16 cellular contexts compared by ENCODE assay signal in the genomic region with DNA sequence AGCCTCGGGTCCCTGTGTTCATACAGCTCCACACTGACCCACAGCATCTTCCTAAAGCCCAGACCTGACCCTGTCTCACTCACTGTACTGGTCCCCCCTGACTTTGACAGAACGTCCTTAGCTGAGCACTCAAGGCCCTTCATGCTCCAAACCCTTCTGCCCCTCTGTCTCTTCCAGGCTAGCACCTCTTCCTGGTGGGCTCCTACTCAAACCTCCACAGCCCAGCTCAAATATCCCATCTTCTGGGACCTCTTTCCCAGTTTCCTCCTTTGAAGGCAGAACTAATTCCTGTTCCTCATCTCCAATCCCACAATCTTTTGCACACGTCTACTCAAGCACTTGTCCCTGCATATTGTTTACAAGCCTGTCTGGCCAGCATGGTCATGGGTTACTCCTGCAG. TPM values are rescaled to one million over a fixed set of nuclear protein-coding genes. Genes with fewer than 3 reads are reported as not detected.
A peak's percentile ranks its signal among the peaks of the same experiment; 100 is the strongest.
DNase-seq lines count a peak whose midpoint lies in the region; TF ChIP-seq lines count a peak whose summit lies in the region.
"Had no signal": no experiment of that assay in that cellular context is flagged by ENCODE, and none has a peak within 500 bp of the region (broad histone marks: within the 10 kb centered on the region; RNA-seq: fewer than 3 reads in every experiment).

No MANE protein-coding gene starts in this region.

- no peaks in the 10 kb centered on the region for H3K9me3 ChIP-seq in BE2C
- H3K9me3 ChIP-seq: BLaER1 had no signal

- peaks cover 2% of the 10 kb centered on the region for H3K36me3 Mint-ChIP-seq in activated naive CD8-positive, alpha-beta T cell
- no peaks in the 10 kb centered on the region for H3K36me3 Mint-ChIP-seq in activated naive CD8-positive, alpha-beta T cell treated with anti-CD3 and anti-CD28 coated beads for 36 hours
- H3K36me3 Mint-ChIP-seq in endothelial cell (ENCODE audit: low read depth, unreplicated experiment): peaks cover 9% of the 10 kb centered on the region
- H3K36me3 Mint-ChIP-seq: CD4-positive, alpha-beta memory T cell had no signal

- peak; percentile 91 for DNase-seq in DMS53 (lab: John Stamatoyannopoulos, UW)
- DNase-seq in DMS53 treated with DMSO at 0.1 percent for 48 hours (lab: John Stamatoyannopoulos, UW; ENCODE audit: unreplicated experiment): no peak
- no peak for DNase-seq in activated naive CD8-positive, alpha-beta T cell treated with anti-CD3 and anti-CD28 coated beads for 36 hours
- no peak for DNase-seq in endothelial cell (ENCODE audit: low spot score)
- no peak for DNase-seq in NCI-H2196 (lab: John Stamatoyannopoulos, UW; ENCODE audit: unreplicated experiment)
- no peak for DNase-seq in kidney tubule cell (ENCODE audit: low spot score)
- DNase-seq in BE2C: no peak
- DNase-seq: ACHN; CD4-positive, alpha-beta memory T cell; DMS79 treated with DMSO at 0.1 percent for 48 hours; NCI-H1092; NCI-H1694 treated with DMSO at 0.1 percent for 48 hours had no signal

- no peak for TF ChIP-seq CTCF in endothelial cell (IDR thresholded peaks at IDR 0.05; ENCODE audit: unreplicated experiment)
- no peak for TF ChIP-seq CTCF in BE2C (IDR thresholded peaks at IDR 0.05; ENCODE audit: low read depth, low read length)

- peaks cover 14% of the 10 kb centered on the region for H3K27me3 Mint-ChIP-seq in activated naive CD8-positive, alpha-beta T cell
- peaks cover 43% of the 10 kb centered on the region for H3K27me3 Mint-ChIP-seq in activated naive CD8-positive, alpha-beta T cell treated with anti-CD3 and anti-CD28 coated beads for 36 hours
- peaks cover 33% of the 10 kb centered on the region for H3K27me3 Mint-ChIP-seq in endothelial cell (ENCODE audit: unreplicated experiment)

- peak overlapping the region; percentile 44 for H3K4me3 Mint-ChIP-seq in activated naive CD8-positive, alpha-beta T cell
- no peak overlapping the region for H3K4me3 Mint-ChIP-seq in activated naive CD8-positive, alpha-beta T cell treated with anti-CD3 and anti-CD28 coated beads for 36 hours
- H3K4me3 Mint-ChIP-seq in endothelial cell (ENCODE audit: unreplicated experiment): peak overlapping the region; percentile 10

- H3K9me3 Mint-ChIP-seq in activated naive CD8-positive, alpha-beta T cell (ENCODE audit: low read depth): no peaks in the 10 kb centered on the region
- no peaks in the 10 kb centered on the region for H3K9me3 Mint-ChIP-seq in activated naive CD8-positive, alpha-beta T cell treated with anti-CD3 and anti-CD28 coated beads for 36 hours
- H3K9me3 Mint-ChIP-seq in endothelial cell (ENCODE audit: unreplicated experiment): no peaks in the 10 kb centered on the region

- no peak overlapping the region for H3K27ac Mint-ChIP-seq in activated naive CD8-positive, alpha-beta T cell
- H3K27ac Mint-ChIP-seq in activated naive CD8-positive, alpha-beta T cell treated with anti-CD3 and anti-CD28 coated beads for 36 hours: no peak overlapping the region
- H3K27ac Mint-ChIP-seq in endothelial cell (ENCODE audit: unreplicated experiment): peak overlapping the region; percentile 8

- H3K36me3 ChIP-seq in BE2C: no peaks in the 10 kb centered on the region
- H3K36me3 ChIP-seq: BLaER1 had no signal

- H3K4me3 ChIP-seq in BE2C (ENCODE audit: low read depth, low read length): no peak overlapping the region
- H3K4me3 ChIP-seq: BLaER1 had no signal

- no peaks in the 10 kb centered on the region for H3K4me1 ChIP-seq in BE2C

- H3K27me3 ChIP-seq in BE2C: peaks cover 20% of the 10 kb centered on the region

- H3K4me1 Mint-ChIP-seq in activated naive CD8-positive, alpha-beta T cell (ENCODE audit: low read depth): peaks cover 15% of the 10 kb centered on the region
- H3K4me1 Mint-ChIP-seq in activated naive CD8-positive, alpha-beta T cell treated with anti-CD3 and anti-CD28 coated beads for 36 hours: peaks cover 4% of the 10 kb centered on the region
- no peaks in the 10 kb centered on the region for H3K4me1 Mint-ChIP-seq in endothelial cell (ENCODE audit: unreplicated experiment)

RNA-seq across cellular contexts. Expression of a gene that starts 8.8 kb away (rescaled TPM):
- total RNA-seq in activated naive CD8-positive, alpha-beta T cell treated with anti-CD3 and anti-CD28 coated beads for 36 hours: not detected
- total RNA-seq in endothelial cell (ENCODE audit: unreplicated experiment): 0.74 TPM
- polyA plus RNA-seq in BE2C (2012; ENCODE audit: insufficient read depth, insufficient read length, low read depth): 0.11 TPM
- total RNA-seq: SK-MEL-5 had no signal
- polyA plus RNA-seq: CD4-positive, alpha-beta memory T cell had no signal

RNA-seq across cellular contexts. Expression of a gene that starts 21.9 kb away (rescaled TPM):
- 10 to 100 TPM; 13.3 to 14.6 TPM for total RNA-seq in activated naive CD8-positive, alpha-beta T cell treated with anti-CD3 and anti-CD28 coated beads for 36 hours
- total RNA-seq in endothelial cell (ENCODE audit: unreplicated experiment): 22.1 TPM
- 13.3 TPM for polyA plus RNA-seq in BE2C (2012; ENCODE audit: insufficient read depth, insufficient read length, low read depth)

RNA-seq across cellular contexts. Expression of a gene that starts 42.5 kb away (rescaled TPM):
- not detected for total RNA-seq in activated naive CD8-positive, alpha-beta T cell treated with anti-CD3 and anti-CD28 coated beads for 36 hours
- not detected for total RNA-seq in endothelial cell (ENCODE audit: unreplicated experiment)
- not detected for polyA plus RNA-seq in BE2C (2012; ENCODE audit: insufficient read depth, insufficient read length, low read depth)
- total RNA-seq: CD4-positive, alpha-beta memory T cell; HT-29; SK-MEL-5 had no signal
- polyA plus RNA-seq: CD4-positive, alpha-beta memory T cell had no signal
